In the genomic region with DNA sequence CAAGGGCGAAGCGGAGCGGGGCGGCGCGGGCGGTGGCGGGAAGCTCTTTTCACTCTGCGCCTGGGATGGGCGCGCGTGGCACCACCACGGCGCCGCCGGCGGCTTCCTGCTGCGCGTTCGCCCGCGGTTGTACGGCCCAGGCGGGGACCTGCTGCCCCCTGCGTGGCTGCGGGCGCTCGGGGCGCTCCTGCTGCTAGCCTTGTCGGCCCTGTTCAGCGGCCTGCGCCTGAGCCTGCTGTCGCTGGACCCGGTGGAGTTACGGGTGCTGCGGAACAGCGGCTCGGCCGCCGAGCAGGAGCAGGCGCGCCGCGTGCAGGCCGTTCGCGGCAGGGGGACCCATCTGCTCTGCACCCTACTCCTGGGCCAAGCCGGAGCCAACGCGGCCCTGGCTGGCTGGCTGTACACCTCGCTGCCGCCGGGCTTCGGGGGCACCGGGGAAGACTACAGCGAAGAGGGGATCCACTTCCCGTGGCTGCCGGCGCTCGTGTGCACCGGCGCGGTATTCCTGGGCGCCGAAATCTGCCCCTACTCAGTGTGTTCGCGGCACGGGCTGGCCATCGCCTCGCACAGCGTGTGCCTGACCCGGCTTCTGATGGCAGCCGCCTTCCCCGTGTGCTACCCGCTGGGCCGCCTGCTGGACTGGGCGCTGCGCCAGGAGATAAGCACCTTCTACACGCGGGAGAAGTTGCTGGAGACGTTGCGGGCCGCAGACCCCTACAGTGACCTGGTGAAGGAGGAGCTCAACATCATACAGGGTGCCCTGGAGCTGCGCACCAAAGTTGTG, we compare ENCODE assay signal across 9 cellular contexts. TPM values are rescaled to one million over a fixed set of nuclear protein-coding genes. Genes with fewer than 3 reads are reported as not detected.
DNase-seq lines count a peak whose midpoint lies in the region; ATAC-seq, FAIRE-seq and TF ChIP-seq lines count a peak whose summit lies in the region.
"Had no signal": no experiment of that assay in that cellular context is flagged by ENCODE, and none has a peak within 500 bp of the region (broad histone marks: within the 10 kb centered on the region; RNA-seq: fewer than 3 reads in every experiment).

No MANE protein-coding gene starts in this region.

- H3K27ac Mint-ChIP-seq in astrocyte (ENCODE audit: unreplicated experiment) = no peak overlapping the region
- no peak overlapping the region for H3K27ac Mint-ChIP-seq in stimulated activated naive B cell treated with anti-CD40 and anti-IgM and Interleukin-4, amounts not matched to agents 10 μg/mL and 1 μg/mL and 100 μg/mL, for 72 hours

- no peaks in the 10 kb centered on the region for H4K20me1 ChIP-seq in astrocyte (ENCODE audit: insufficient read depth, low read length)

- H3K27me3 ChIP-seq in astrocyte (ENCODE audit: insufficient read depth, low read length) = peaks cover 31% of the 10 kb centered on the region

- H3K27ac ChIP-seq in astrocyte (ENCODE audit: low read depth, low read length) = no peak overlapping the region

- no peaks in the 10 kb centered on the region for H3K4me1 ChIP-seq in astrocyte (ENCODE audit: insufficient read depth, low read length)

- FAIRE-seq in astrocyte (lab: Jason Lieb, UNC) = no peak
- FAIRE-seq: endometrium had no signal

- no peaks in the 10 kb centered on the region for H3K79me2 ChIP-seq in astrocyte (ENCODE audit: insufficient read depth, low read length)

- no peaks in the 10 kb centered on the region for H3K36me3 Mint-ChIP-seq in astrocyte (ENCODE audit: low read depth, unreplicated experiment)
- H3K36me3 Mint-ChIP-seq in stimulated activated naive B cell treated with anti-CD40 and anti-IgM and Interleukin-4, amounts not matched to agents 10 μg/mL and 1 μg/mL and 100 μg/mL, for 72 hours = no peaks in the 10 kb centered on the region

- H3K4me1 Mint-ChIP-seq in astrocyte (ENCODE audit: low read depth, unreplicated experiment) = no peaks in the 10 kb centered on the region
- peaks cover 2 to 19% of the 10 kb centered on the region in 2 donors for H3K4me1 Mint-ChIP-seq in stimulated activated naive B cell treated with anti-CD40 and anti-IgM and Interleukin-4, amounts not matched to agents 10 μg/mL and 1 μg/mL and 100 μg/mL, for 72 hours

- no peak overlapping the region for H3K9ac ChIP-seq in astrocyte (ENCODE audit: low read length)

- peak; percentile 61 for ATAC-seq in GM19351 (IDR thresholded peaks at IDR 0.05; ENCODE audit: unreplicated experiment)
- ATAC-seq in stimulated activated naive B cell treated with anti-CD40 and anti-IgM and Interleukin-4, amounts not matched to agents 10 μg/mL and 1 μg/mL and 100 μg/mL, for 72 hours (replicated peaks) = peak; percentile 54 to 55
- ATAC-seq in HG03457 (IDR thresholded peaks at IDR 0.05; ENCODE audit: unreplicated experiment) = no peak

- H3K4me2 ChIP-seq in astrocyte (ENCODE audit: low read length) = peak overlapping the region; percentile 84

- peaks cover 2% of the 10 kb centered on the region for H3K9me3 Mint-ChIP-seq in astrocyte (ENCODE audit: unreplicated experiment)
- peaks cover 0 to 3% of the 10 kb centered on the region in 2 donors for H3K9me3 Mint-ChIP-seq in stimulated activated naive B cell treated with anti-CD40 and anti-IgM and Interleukin-4, amounts not matched to agents 10 μg/mL and 1 μg/mL and 100 μg/mL, for 72 hours

- peak overlapping the region; percentile 51; the same call in 1 of the 2 replicates for H3K4me3 ChIP-seq in AG09309 (ENCODE audit: control insufficient read depth, low read depth, low read length)
- peak overlapping the region; percentile 45 for H3K4me3 ChIP-seq in astrocyte (ENCODE audit: insufficient read depth, low read depth, low read length)

- peak overlapping the region; percentile 77 for H3K4me3 Mint-ChIP-seq in astrocyte (ENCODE audit: unreplicated experiment)
- H3K4me3 Mint-ChIP-seq in stimulated activated naive B cell treated with anti-CD40 and anti-IgM and Interleukin-4, amounts not matched to agents 10 μg/mL and 1 μg/mL and 100 μg/mL, for 72 hours = peak overlapping the region; percentile 36 to 63

- TF ChIP-seq CTCF in AG09309 (IDR thresholded peaks at IDR 0.05; ENCODE audit: control insufficient read depth, insufficient read depth, low read depth, low read length, missing control alignments) (no peak), astrocyte (IDR thresholded peaks at IDR 0.05; ENCODE audit: insufficient read depth, low read depth, low read length) (no peak)

- H2AFZ ChIP-seq in astrocyte (ENCODE audit: low read depth, low read length) = peak overlapping the region; percentile 80

- no peak for DNase-seq in AG09309 (ENCODE audit: low read depth)
- DNase-seq in HUDEP-2 (lab: John Stamatoyannopoulos, UW; ENCODE audit: unreplicated experiment in 76 of 76) = peak in 62 of 76 experiments; percentile 4 to 73 (median 40)
- no peak for DNase-seq in astrocyte (ENCODE audit: low read depth)
- DNase-seq in islet precursor cell = peak; percentile 70
- DNase-seq in stimulated activated naive B cell treated with anti-CD40 and anti-IgM and Interleukin-4, amounts not matched to agents 10 μg/mL and 1 μg/mL and 100 μg/mL, for 72 hours = no peak
- DNase-seq in putamen (ENCODE audit: low spot score) = no peak

- H3K36me3 ChIP-seq in astrocyte (ENCODE audit: insufficient read depth, low read length) = no peaks in the 10 kb centered on the region

- H3K27me3 Mint-ChIP-seq in astrocyte (ENCODE audit: low read depth, unreplicated experiment) = peaks cover 18% of the 10 kb centered on the region
- peaks cover 32 to 45% of the 10 kb centered on the region in 2 donors for H3K27me3 Mint-ChIP-seq in stimulated activated naive B cell treated with anti-CD40 and anti-IgM and Interleukin-4, amounts not matched to agents 10 μg/mL and 1 μg/mL and 100 μg/mL, for 72 hours

- no peaks in the 10 kb centered on the region for H3K9me3 ChIP-seq in astrocyte (ENCODE audit: insufficient read depth, low read depth, low read length)

RNA-seq across cellular contexts. Expression of gene CNNM1, which starts 0.9 kb away (rescaled TPM):
- 2.0 and 2.5 TPM in 2 replicates for total RNA-seq in astrocyte

Comparison
In these comparisons a context has a peak if more than half of its experiments do, and no peak if none do; other contexts are left out.
1. DNase-seq: peak in HUDEP-2 (62 of 76) and islet precursor cell (single experiment); none in AG09309 (single experiment), astrocyte (single experiment), stimulated activated naive B cell treated with anti-CD40 and anti-IgM and Interleukin-4, amounts not matched to agents 10 μg/mL and 1 μg/mL and 100 μg/mL, for 72 hours (single experiment) and putamen (single experiment).